Comparison of ENCODE assay signal across 21 cellular contexts in the genomic region with DNA sequence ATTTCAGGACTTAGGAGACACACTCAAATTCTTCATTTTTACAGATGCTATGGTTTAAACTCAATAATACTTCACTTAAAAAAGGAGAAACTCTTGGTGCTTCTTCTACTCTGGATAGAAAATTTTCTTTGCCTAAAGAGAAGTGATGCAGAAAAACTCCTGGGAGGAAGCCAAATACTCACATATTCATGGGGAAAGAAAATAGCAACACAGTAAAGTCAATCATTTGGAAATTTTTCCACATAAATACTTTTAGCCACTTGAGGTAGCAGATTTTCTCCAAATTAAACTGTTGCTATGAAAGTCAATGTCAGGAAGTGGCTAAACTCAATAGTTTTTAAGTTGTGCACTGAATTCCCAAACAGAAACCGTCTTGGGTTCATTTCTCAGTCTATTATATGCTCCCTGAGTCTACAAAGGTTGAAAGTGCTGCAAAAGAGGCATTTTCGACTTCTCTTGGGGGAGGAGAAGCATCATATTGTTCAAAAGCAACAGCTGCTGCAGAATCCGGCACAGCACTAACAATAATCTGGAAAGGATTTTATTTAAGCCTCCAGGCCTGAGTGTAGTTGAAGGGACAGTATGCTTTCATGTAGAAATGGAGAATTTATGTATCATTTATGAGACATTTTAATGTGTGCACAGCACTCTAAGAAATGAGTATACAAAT.
"Had no signal": no experiment of that assay in that cellular context is flagged by ENCODE, and none has a peak within 500 bp of the region (broad histone marks: within the 10 kb centered on the region; RNA-seq: fewer than 3 reads in every experiment).

No MANE protein-coding gene starts in this region.

- H3K36me3 ChIP-seq: brain microvascular endothelial cell, gastroesophageal sphincter, upper lobe of left lung had no signal

- DNase-seq: activated B cell treated with CpG ODN at 0.5 μM for 24 hours; activated CD4-positive, alpha-beta T cell treated with anti-CD3 and anti-CD28 coated beads for 48 hours; activated CD8-positive, alpha-beta T cell treated with anti-CD3 and anti-CD28 coated beads for 36 hours; activated naive CD4-positive, alpha-beta T cell; activated naive CD8-positive, alpha-beta T cell treated with anti-CD3 and anti-CD28 coated beads for 36 hours; activated T-cell treated with anti-CD3 and anti-CD28 coated beads, Interleukin-2, amount 50 U/mL, for 1 hour; anterior cingulate cortex; brain microvascular endothelial cell; cortex of kidney; effector CD4-positive, alpha-beta T cell; immature natural killer cell; midbrain; nephron progenitor cell; right cardiac atrium; T-cell; testis; upper lobe of left lung had no signal

- H3K27me3 ChIP-seq: brain microvascular endothelial cell, gastroesophageal sphincter, testis, upper lobe of left lung had no signal

- H3K4me3 ChIP-seq: gastroesophageal sphincter, testis, upper lobe of left lung had no signal

- H3K4me1 ChIP-seq: testis, upper lobe of left lung had no signal

- H3K27ac ChIP-seq: brain microvascular endothelial cell, gastroesophageal sphincter, testis, upper lobe of left lung had no signal

- ATAC-seq: activated CD8-positive, alpha-beta T cell treated with anti-CD3 and anti-CD28 coated beads for 36 hours; activated T-helper 17 cell treated with anti-CD3 and anti-CD28 coated beads, Interleukin-2, amount 50 U/mL, for 72 hours; gastroesophageal sphincter; left lobe of liver; right cardiac atrium; SK-N-SH treated with all-trans-retinoic acid at 6 μM for 48 hours; T-cell had no signal

- H3K9me3 ChIP-seq: gastroesophageal sphincter, testis, upper lobe of left lung had no signal
